In genomic region chrX:148380614-148381561, GRCh38 we compare ENCODE assay signal across 8 cellular contexts.
DNase-seq lines count a peak whose midpoint lies in the region; ATAC-seq and TF ChIP-seq lines count a peak whose summit lies in the region.

No MANE protein-coding gene starts in this region.

- no peaks in the 10 kb centered on the region for H3K36me3 Mint-ChIP-seq in CD8-positive, alpha-beta T cell
- H3K36me3 Mint-ChIP-seq in IgD-negative memory B cell (peaks cover 1% of the 10 kb centered on the region), naive B cell (no peaks in the 10 kb centered on the region)
- no peaks in the 10 kb centered on the region for H3K36me3 Mint-ChIP-seq in activated CD8-positive, alpha-beta T cell treated with anti-CD3 and anti-CD28 coated beads for 36 hours (ENCODE audit: low read depth)

- H3K27ac Mint-ChIP-seq in CD8-positive, alpha-beta T cell = peak overlapping the region; percentile 95
- peak overlapping the region; percentile 72 to 94 (median 82) for H3K27ac Mint-ChIP-seq in IgD-negative memory B cell
- peak overlapping the region; percentile 94 for H3K27ac Mint-ChIP-seq in activated CD8-positive, alpha-beta T cell treated with anti-CD3 and anti-CD28 coated beads for 36 hours
- peak overlapping the region; percentile 51 to 94 (median 92) for H3K27ac Mint-ChIP-seq in naive B cell

- peak overlapping the region; percentile 32 for H3K27ac ChIP-seq in CD8-positive, alpha-beta T cell (ENCODE audit: low read depth, low read length)
- no peak overlapping the region for H3K27ac ChIP-seq in ovary

- DNase-seq in CD8-positive, alpha-beta T cell = peak in 5 of 7 experiments; percentile 1 to 34 (median 21)
- peak; percentile 77 for DNase-seq in activated CD8-positive, alpha-beta T cell treated with anti-CD3 and anti-CD28 coated beads for 36 hours
- DNase-seq in naive B cell = peak; percentile 62
- DNase-seq in left ventricle myocardium superior = no peak
- no peak for DNase-seq in foreskin fibroblast
- no peak for DNase-seq in ovary

- H3K27me3 Mint-ChIP-seq in CD8-positive, alpha-beta T cell (ENCODE audit: low read depth) = no peaks in the 10 kb centered on the region
- H3K27me3 Mint-ChIP-seq in IgD-negative memory B cell = no peaks in the 10 kb centered on the region
- no peaks in the 10 kb centered on the region for H3K27me3 Mint-ChIP-seq in activated CD8-positive, alpha-beta T cell treated with anti-CD3 and anti-CD28 coated beads for 36 hours
- no peaks in the 10 kb centered on the region for H3K27me3 Mint-ChIP-seq in naive B cell

- H3K4me3 ChIP-seq in CD8-positive, alpha-beta T cell (ENCODE audit: low read depth, low read length) = peak overlapping the region; percentile 36
- H3K4me3 ChIP-seq in foreskin fibroblast (ENCODE audit: low read depth in 1 of 2, low read length in 2 of 2) (no peak overlapping the region), ovary (no peak overlapping the region)

- no peak for TF ChIP-seq POLR2A in ovary (IDR thresholded peaks at IDR 0.05)

- intact Hi-C loops in CD8-positive, alpha-beta T cell (cut with DNase I, micrococcal nuclease) = loop anchor here in 1 of 2 experiments (10.0 kb wide), 1 partner anchor 66 kb away; no protein-coding TSS in a partner anchor
- intact Hi-C loops in activated CD8-positive, alpha-beta T cell treated with anti-CD3 and anti-CD28 coated beads for 36 hours (cut with micrococcal nuclease) = loop anchor here (5.0 to 10.0 kb wide), 3 partner anchors 86 to 246 kb away; no protein-coding TSS in a partner anchor
- intact Hi-C loops in left ventricle myocardium superior (cut with micrococcal nuclease) = no loop called here
- intact Hi-C loops in ovary (cut with DNase I) = no loop called here

- H3K4me1 Mint-ChIP-seq in CD8-positive, alpha-beta T cell (ENCODE audit: low read depth) = peaks cover 32% of the 10 kb centered on the region
- H3K4me1 Mint-ChIP-seq in IgD-negative memory B cell (peaks cover 23 to 27% (median 25%) of the 10 kb centered on the region in 3 donors), naive B cell (peaks cover 10 to 24% (median 15%) of the 10 kb centered on the region in 3 donors)
- H3K4me1 Mint-ChIP-seq in activated CD8-positive, alpha-beta T cell treated with anti-CD3 and anti-CD28 coated beads for 36 hours (ENCODE audit: low read depth) = peaks cover 22% of the 10 kb centered on the region

- WGBS in ovary, 3 donors = 50 to 52% (median 51%) methylated on average over 9 of the region's 9 CpGs

- peaks cover 3% of the 10 kb centered on the region for H3K9me3 Mint-ChIP-seq in CD8-positive, alpha-beta T cell
- H3K9me3 Mint-ChIP-seq in IgD-negative memory B cell = peaks cover 2 to 5% (median 2%) of the 10 kb centered on the region in 3 donors
- H3K9me3 Mint-ChIP-seq in activated CD8-positive, alpha-beta T cell treated with anti-CD3 and anti-CD28 coated beads for 36 hours = no peaks in the 10 kb centered on the region
- H3K9me3 Mint-ChIP-seq in naive B cell = peaks cover 0 to 6% (median 1%) of the 10 kb centered on the region in 7 donors

- no peak for TF ChIP-seq EP300 in ovary (IDR thresholded peaks at IDR 0.05)

- POLR2A ChIA-PET in CD8-positive, alpha-beta T cell (lab: Charles Lee) = no interaction called here
- POLR2A ChIA-PET in activated CD8-positive, alpha-beta T cell treated with anti-CD3 and anti-CD28 coated beads for 36 hours (lab: Charles Lee) = no interaction called here

- H3K4me1 ChIP-seq in CD8-positive, alpha-beta T cell (ENCODE audit: insufficient read depth, low read length) = peaks cover 16% of the 10 kb centered on the region
- no peaks in the 10 kb centered on the region for H3K4me1 ChIP-seq in ovary (ENCODE audit: insufficient read depth)

- H3K27me3 ChIP-seq in CD8-positive, alpha-beta T cell (ENCODE audit: insufficient read depth, low read length) = no peaks in the 10 kb centered on the region
- H3K27me3 ChIP-seq in ovary = no peaks in the 10 kb centered on the region

- no peaks in the 10 kb centered on the region for H3K36me3 ChIP-seq in CD8-positive, alpha-beta T cell (ENCODE audit: insufficient read depth, low read length)
- H3K36me3 ChIP-seq in ovary = no peaks in the 10 kb centered on the region

- CTCF ChIA-PET in CD8-positive, alpha-beta T cell (lab: Charles Lee) = interaction anchor here (1.1 to 1.7 kb wide), 2 partner anchors 48 to 245 kb away, joined by 3 read pairs; no protein-coding TSS in a partner anchor
- CTCF ChIA-PET in activated CD8-positive, alpha-beta T cell treated with anti-CD3 and anti-CD28 coated beads for 36 hours (lab: Charles Lee) = no interaction called here

- peak; percentile 76 for ATAC-seq in CD8-positive, alpha-beta T cell
- ATAC-seq in GM21423 (IDR thresholded peaks at IDR 0.05; ENCODE audit: unreplicated experiment) (peak; percentile 89), naive B cell (ENCODE audit: low read depth in 2 of 2) (peak; percentile 87), left ventricle myocardium superior (no peak)
- peak; percentile 93 for ATAC-seq in activated CD8-positive, alpha-beta T cell treated with anti-CD3 and anti-CD28 coated beads for 36 hours

- no peak for TF ChIP-seq CTCF in CD8-positive, alpha-beta T cell (IDR thresholded peaks at IDR 0.05)
- TF ChIP-seq CTCF in activated CD8-positive, alpha-beta T cell treated with anti-CD3 and anti-CD28 coated beads for 36 hours (IDR thresholded peaks at IDR 0.05) = no peak
- TF ChIP-seq CTCF in foreskin fibroblast (IDR thresholded peaks at IDR 0.05; ENCODE audit: low read depth, low read length) (no peak), ovary (IDR thresholded peaks at IDR 0.05) (no peak)

- no peaks in the 10 kb centered on the region for H3K9me3 ChIP-seq in CD8-positive, alpha-beta T cell (ENCODE audit: low read length)
- H3K9me3 ChIP-seq in ovary = no peaks in the 10 kb centered on the region

- peak overlapping the region; percentile 80 for H3K4me3 Mint-ChIP-seq in CD8-positive, alpha-beta T cell
- H3K4me3 Mint-ChIP-seq in IgD-negative memory B cell = peak overlapping the region; percentile 73 to 94 (median 90)
- H3K4me3 Mint-ChIP-seq in activated CD8-positive, alpha-beta T cell treated with anti-CD3 and anti-CD28 coated beads for 36 hours = peak overlapping the region; percentile 73
- peak overlapping the region; percentile 72 to 92 (median 88) for H3K4me3 Mint-ChIP-seq in naive B cell

Comparison
In these comparisons a context has a peak if more than half of its experiments do, and no peak if none do; other contexts are left out.
1. DNase-seq: peak in CD8-positive, alpha-beta T cell (5 of 7), activated CD8-positive, alpha-beta T cell treated with anti-CD3 and anti-CD28 coated beads for 36 hours (single experiment) and naive B cell (single experiment); none in left ventricle myocardium superior (single experiment), foreskin fibroblast (0 of 2) and ovary (0 of 5).
2. Peak in every context shown above with its lines, with median percentiles within 50 percentile points of each other: H3K27ac Mint-ChIP-seq and H3K4me3 Mint-ChIP-seq.